Comparison of ENCODE assay signal across 1 cellular context in genomic region chr5:137693307-137693950, GRCh38.
TF ChIP-seq lines count a peak whose summit lies in the region.

No MANE protein-coding gene starts in this region.

TF ChIP-seq in liver, 16 proteins besides CTCF, POLR2A, EP300 and RAD21 (continued from another document):
- TF ChIP-seq HNF4G (IDR thresholded peaks at IDR 0.05): peak; percentile 87
